Comparison of ENCODE assay signal across 20 cellular contexts in genomic region chr4:113502883-113503282, GRCh38.
"Had no signal": no experiment of that assay in that cellular context is flagged by ENCODE, and none has a peak within 500 bp of the region (broad histone marks: within the 10 kb centered on the region; RNA-seq: fewer than 3 reads in every experiment).

No MANE protein-coding gene starts in this region.

- H3K4me3 ChIP-seq: sigmoid colon, upper lobe of left lung had no signal

- H3K27ac ChIP-seq: sigmoid colon, upper lobe of left lung had no signal

- H3K27ac Mint-ChIP-seq: activated CD4-positive, alpha-beta T cell treated with anti-CD3 and anti-CD28 coated beads for 36 hours; activated naive CD8-positive, alpha-beta T cell treated with anti-CD3 and anti-CD28 coated beads for 36 hours; endodermal cell; memory B cell; T-helper 17 cell had no signal

- H3K27me3 Mint-ChIP-seq: activated B cell treated with CpG ODN at 0.5 μM for 24 hours; activated CD4-positive, alpha-beta T cell treated with anti-CD3 and anti-CD28 coated beads for 36 hours; activated naive CD8-positive, alpha-beta T cell treated with anti-CD3 and anti-CD28 coated beads for 36 hours; memory B cell; T-helper 17 cell had no signal

- H3K4me3 Mint-ChIP-seq: activated B cell treated with CpG ODN at 0.5 μM for 24 hours; activated CD4-positive, alpha-beta T cell treated with anti-CD3 and anti-CD28 coated beads for 36 hours; activated naive CD8-positive, alpha-beta T cell treated with anti-CD3 and anti-CD28 coated beads for 36 hours; endodermal cell; memory B cell; nephron; T-helper 17 cell had no signal

- H3K27me3 ChIP-seq: sigmoid colon, upper lobe of left lung had no signal

- ATAC-seq: activated CD4-positive, alpha-beta T cell treated with anti-CD3 and anti-CD28 coated beads for 36 hours; T-helper 17 cell had no signal

- H3K9me3 Mint-ChIP-seq: activated B cell treated with CpG ODN at 0.5 μM for 24 hours; activated naive CD8-positive, alpha-beta T cell treated with anti-CD3 and anti-CD28 coated beads for 36 hours; endodermal cell; memory B cell; nephron had no signal

- FAIRE-seq: astrocyte had no signal

- DNase-seq: activated B cell treated with CpG ODN at 0.5 μM for 24 hours; activated CD4-positive, alpha-beta T cell treated with anti-CD3 and anti-CD28 coated beads for 36 hours; activated CD4-positive, alpha-beta T cell treated with anti-CD3 and anti-CD28 coated beads, Interleukin-2, amount 50 U/mL, for 48 hours; activated naive CD4-positive, alpha-beta T cell treated with Interleukin-2 at 50 U/mL for 16 hours; activated naive CD8-positive, alpha-beta T cell treated with anti-CD3 and anti-CD28 coated beads for 36 hours; activated T-cell treated with anti-CD3 and anti-CD28 coated beads, Interleukin-2, amount 50 U/mL, for 48 hours; cerebellar nuclear complex; cortex of kidney; endodermal cell; hypothalamus; occipital lobe; sigmoid colon; stimulated activated CD4-positive, alpha-beta T cell treated with anti-CD3 and anti-CD28 coated beads, Interleukin-4, amount 100 ng/mL, for 24 hours; stimulated activated naive CD4-positive, alpha-beta T cell treated with Interleukin-2 at 50 U/mL for 16 hours; SW 1271; T-helper 17 cell; upper lobe of left lung had no signal

- H3K9me3 ChIP-seq: sigmoid colon, upper lobe of left lung had no signal

- H3K4me1 Mint-ChIP-seq: activated B cell treated with CpG ODN at 0.5 μM for 24 hours; activated CD4-positive, alpha-beta T cell treated with anti-CD3 and anti-CD28 coated beads for 36 hours; activated naive CD8-positive, alpha-beta T cell treated with anti-CD3 and anti-CD28 coated beads for 36 hours; memory B cell; T-helper 17 cell had no signal

- H3K4me1 ChIP-seq: upper lobe of left lung had no signal
